8 cellular contexts compared by ENCODE assay signal in the genomic region with DNA sequence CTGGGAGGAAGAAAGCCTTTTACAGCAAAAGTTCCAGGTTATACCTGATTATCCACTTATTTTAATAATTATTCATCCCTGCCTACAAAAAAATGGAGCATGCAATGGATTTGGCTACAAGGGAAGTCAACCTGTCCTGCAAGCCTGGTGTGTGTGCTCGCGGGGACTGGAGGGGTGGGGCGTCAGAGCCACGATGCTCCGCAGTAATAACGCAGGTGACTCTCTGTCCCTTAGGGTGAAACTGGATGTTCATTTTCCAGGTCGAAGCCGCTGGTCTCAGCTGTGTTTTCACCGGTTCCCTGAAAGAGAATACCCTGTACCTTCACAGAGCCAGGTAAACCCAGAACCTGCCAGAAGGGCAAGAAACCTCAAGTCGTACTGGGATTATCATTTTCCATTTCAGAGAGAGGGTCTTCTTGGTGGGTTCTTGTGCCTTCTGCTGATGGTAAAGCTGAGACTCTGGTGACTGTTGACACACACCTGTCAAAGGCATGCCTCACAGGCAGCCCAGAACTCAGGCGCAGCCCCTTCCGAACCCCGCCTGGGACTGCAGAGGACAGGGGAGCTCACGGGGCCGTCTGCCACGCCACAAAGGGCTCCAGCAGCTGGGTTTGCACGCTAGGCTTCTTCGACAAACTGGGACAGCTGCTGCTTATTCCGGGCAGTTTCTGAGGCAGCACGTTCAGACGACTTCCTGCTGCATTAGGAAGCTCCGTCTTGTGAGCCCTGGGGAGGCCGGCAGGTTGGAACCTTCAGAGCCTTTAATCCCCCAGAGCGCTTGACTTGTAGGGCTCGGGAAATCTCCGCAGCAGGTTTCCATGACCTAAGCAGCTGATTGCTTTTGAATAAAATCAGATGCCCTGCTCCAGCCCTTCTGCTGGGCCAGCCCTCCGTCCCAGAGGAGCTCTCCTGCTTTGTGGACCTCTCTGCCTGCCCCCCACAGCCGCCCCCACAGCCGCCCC. TPM values are rescaled to one million over a fixed set of nuclear protein-coding genes. Genes with fewer than 3 reads are reported as not detected.
DNase-seq lines count a peak whose midpoint lies in the region; ATAC-seq, FAIRE-seq and TF ChIP-seq lines count a peak whose summit lies in the region.

No MANE protein-coding gene starts in this region.

- CTCF ChIA-PET in GM12878 (lab: Yijun Ruan, JAX) = no interaction called here
- CTCF ChIA-PET in naive thymus-derived CD4-positive, alpha-beta T cell (lab: Charles Lee) = no interaction called here

- intact Hi-C loops in GM12878 (cut with micrococcal nuclease; ENCODE audit: unreplicated experiment) = no loop called here
- intact Hi-C loops in naive thymus-derived CD4-positive, alpha-beta T cell (cut with micrococcal nuclease) = no loop called here
- intact Hi-C loops in left colon (cut with DNase I, micrococcal nuclease) = no loop called here

- TF ChIP-seq RAD21 in GM12878 (IDR thresholded peaks at IDR 0.05; ENCODE audit: insufficient read depth, low read depth, low read length) = no peak

- SMC1A ChIA-PET in GM12878 (lab: Charles Lee; ENCODE audit: uncharacterized antibody, unreplicated experiment) = no interaction called here

- H3K27ac ChIP-seq in GM12878 (ENCODE audit: control insufficient read depth, insufficient read depth) = no peak overlapping the region
- no peak overlapping the region for H3K27ac ChIP-seq in naive thymus-derived CD4-positive, alpha-beta T cell (ENCODE audit: low read depth, low read length)

- no peaks in the 10 kb centered on the region for H3K36me3 ChIP-seq in GM12878 (ENCODE audit: control insufficient read depth in 2 of 2, insufficient read depth in 2 of 2, low read length in 1 of 2)
- H3K36me3 ChIP-seq in naive thymus-derived CD4-positive, alpha-beta T cell (ENCODE audit: control insufficient read depth in 2 of 3, insufficient read depth in 3 of 3, low read length in 3 of 3) = no peaks in the 10 kb centered on the region

- H3K36me3 Mint-ChIP-seq in naive thymus-derived CD4-positive, alpha-beta T cell = peaks cover 0 to under 1% (median 0%) of the 10 kb centered on the region in 5 donors

- peak overlapping the region in 2 of 10 donors; percentile 29 to 36 for H3K4me3 Mint-ChIP-seq in naive thymus-derived CD4-positive, alpha-beta T cell

- RAD21 ChIA-PET in GM12878 (lab: Charles Lee; ENCODE audit: unreplicated experiment) = no interaction called here

- H3K4me3 ChIP-seq in AG10803 (ENCODE audit: low read length) = no peak overlapping the region; the same call in 1 of the 2 replicates
- H3K4me3 ChIP-seq in GM12878 = no peak overlapping the region
- no peak overlapping the region for H3K4me3 ChIP-seq in naive thymus-derived CD4-positive, alpha-beta T cell (ENCODE audit: low read length)

- POLR2A ChIA-PET in GM12878 (lab: Charles Lee) = no interaction called here
- POLR2A ChIA-PET in naive thymus-derived CD4-positive, alpha-beta T cell (lab: Charles Lee) = no interaction called here

- BruUV-seq in GM12878 (replicated peaks; lab: Mats Ljungman, UMichigan) = no TSS peak

- TF ChIP-seq POLR2A in GM12878 (IDR thresholded peaks at IDR 0.05; ENCODE audit: low read depth, low read length) = no peak

- peaks cover 10% of the 10 kb centered on the region for H3K4me1 ChIP-seq in GM12878 (ENCODE audit: control insufficient read depth, insufficient read depth, low read length)
- H3K4me1 ChIP-seq in naive thymus-derived CD4-positive, alpha-beta T cell (ENCODE audit: control insufficient read depth in 2 of 2, insufficient read depth in 2 of 2, low read length in 2 of 2) = no peaks in the 10 kb centered on the region

- FAIRE-seq in GM12878 (lab: Jason Lieb, UNC) (peak; percentile 52), frontal cortex (lab: Jason Lieb, UNC) (no peak)

- peak overlapping the region; percentile 24 for H3K4me2 ChIP-seq in GM12878 (ENCODE audit: control insufficient read depth, insufficient read depth)

- peak overlapping the region; percentile 1; the same call in 1 of the 2 replicates for H2AFZ ChIP-seq in GM12878 (ENCODE audit: control insufficient read depth, low read depth, low read length)

- no peaks in the 10 kb centered on the region for H4K20me1 ChIP-seq in GM12878 (ENCODE audit: control insufficient read depth, insufficient read depth)

- no peaks in the 10 kb centered on the region for H3K79me2 ChIP-seq in GM12878 (ENCODE audit: control insufficient read depth, insufficient read depth, low read length)

- H3K27me3 Mint-ChIP-seq in naive thymus-derived CD4-positive, alpha-beta T cell = peaks cover 0 to 9% (median 3%) of the 10 kb centered on the region in 5 donors

- TF ChIP-seq EP300 in GM12878 (IDR thresholded peaks at IDR 0.05; ENCODE audit: borderline replicate concordance in 1 of 2, control insufficient read depth in 1 of 2, low read depth in 2 of 2, low read length in 2 of 2) = no peak

- peak overlapping the region in 1 of 9 donors; percentile 20 for H3K27ac Mint-ChIP-seq in naive thymus-derived CD4-positive, alpha-beta T cell

- DNase-seq in AG10803 (ENCODE audit: low read depth) (peak; percentile 26), NAMALWA (ENCODE audit: low spot score) (peak; percentile 73), GM12878 (ENCODE audit: low read depth, low spot score) (no peak), frontal cortex (ENCODE audit: low spot score in 2 of 2) (no peak), left colon (no peak), HPDE6-E6E7 (ENCODE audit: extremely low spot score) (no peak)
- DNase-seq in naive thymus-derived CD4-positive, alpha-beta T cell = peak in 4 of 9 donors; percentile 10 to 22 (median 17)

- peaks cover 0 to 8% (median 4%) of the 10 kb centered on the region in 7 donors for H3K4me1 Mint-ChIP-seq in naive thymus-derived CD4-positive, alpha-beta T cell

- 41% methylated on average over 26 of the region's 29 CpGs for WGBS in GM12878 (ENCODE audit: insufficient coverage, insufficient replicate concordance, low lambda C conversion rate, missing lambda C conversion rate)

- H3K9me3 Mint-ChIP-seq in naive thymus-derived CD4-positive, alpha-beta T cell = peaks cover 0 to 12% (median 2%) of the 10 kb centered on the region in 11 donors

- no peak overlapping the region for H3K9ac ChIP-seq in GM12878 (ENCODE audit: control insufficient read depth, insufficient read depth, low read length)

- no peaks in the 10 kb centered on the region for H3K27me3 ChIP-seq in GM12878 (replicated peaks in 1 of 2; ENCODE audit: control insufficient read depth in 2 of 2, insufficient read depth in 2 of 2, low read length in 1 of 2)
- H3K27me3 ChIP-seq in naive thymus-derived CD4-positive, alpha-beta T cell (ENCODE audit: control insufficient read depth in 2 of 2, insufficient read depth in 2 of 2, low read length in 2 of 2) = no peaks in the 10 kb centered on the region

- ATAC-seq in GM18873 (IDR thresholded peaks at IDR 0.05; ENCODE audit: low FRiP score, unreplicated experiment) (peak; percentile 45), GM12878 (peak; percentile 58), left colon (no peak)
- ATAC-seq in naive thymus-derived CD4-positive, alpha-beta T cell = peak; percentile 59

- TF ChIP-seq CTCF in AG10803 (conservative IDR thresholded peaks at IDR 0.05; ENCODE audit: low read length) (no peak), GM12878 (IDR thresholded peaks at IDR 0.05 in 2 of 3, conservative IDR thresholded peaks at IDR 0.05 in 1 of 3; ENCODE audit: control insufficient read depth in 2 of 3, extremely low read depth in 1 of 3, insufficient read depth in 1 of 3, low read depth in 3 of 3, low read length in 3 of 3) (no peak)

- in situ Hi-C loops in GM12878 (cut with MboI) = no loop called here

- H3K9me3 ChIP-seq in GM12878 (replicated peaks; ENCODE audit: control insufficient read depth, insufficient read depth, low read length) = no peaks in the 10 kb centered on the region
- no peaks in the 10 kb centered on the region for H3K9me3 ChIP-seq in naive thymus-derived CD4-positive, alpha-beta T cell (ENCODE audit: control insufficient read depth in 2 of 3, low read length in 3 of 3)

TF ChIP-seq in GM12878, 131 proteins besides CTCF, POLR2A, EP300 and RAD21 (continues in another document):
- TF ChIP-seq ATF2 (IDR thresholded peaks at IDR 0.05; ENCODE audit: low read length) (no peak), TCF3 (IDR thresholded peaks at IDR 0.05; ENCODE audit: borderline replicate concordance, insufficient read depth, low read depth, low read length) (0 out of 2 replicates have a peak, but pooled peaks have one; percentile 37), TCF12 (IDR thresholded peaks at IDR 0.05; ENCODE audit: low read depth, low read length) (peak; percentile 61; the same call in 1 of the 2 replicates), MEF2A (IDR thresholded peaks at IDR 0.05; ENCODE audit: insufficient read depth, low read depth, low read length) (no peak)

RNA-seq across cellular contexts. Expression of gene KCNG2, which starts 58.7 kb away (rescaled TPM):
- total RNA-seq in GM12878 (2013; cell fraction: nucleolus; rRNA removed) = not detected in 2 replicates
- total RNA-seq in GM12878 (2014; rRNA removed) (0.23 TPM in 1 of 2 replicates, not detected in the other), GM12878 (2014; rRNA removed; fragmentation: Illumina TruSeq; extraction: Trizol) (not detected in 2 replicates), GM12878 (2021) (not detected in 2 replicates), frontal cortex (under 0.01 TPM), left colon (not detected)
- not detected for polyA plus RNA-seq in GM12878 (2011; ENCODE audit: low read depth)
- polyA plus RNA-seq in GM12878 (2011; rRNA removed) (not detected in 2 replicates), GM12878 (2014; fragmentation: Illumina TruSeq; extraction: Trizol) (not detected in 2 replicates), GM12878 (2014; fragmentation: Nextera tagmentation; extraction: Ambion mirVana) (not detected), GM12878 (2014; rRNA removed) (not detected in 2 replicates), GM12878 (2016; fragmentation: Nextera tagmentation; extraction: Ambion mirVana) (under 1 TPM in 1 of 2 experiments, not detected in 1; 0.20 TPM)
- polyA plus RNA-seq in GM12878 (2011; cell fraction: cytosol; rRNA removed) = not detected in 2 replicates
- polyA plus RNA-seq in GM12878 (2011; cell fraction: nucleus; rRNA removed) = not detected in 2 replicates
- 0.22 and 0.30 TPM in 2 replicates for polyA plus RNA-seq in GM12878 (2012)
- polyA minus RNA-seq in GM12878 (2011; rRNA and poly(A)+ RNA removed) = not detected in 2 replicates
- polyA minus RNA-seq in GM12878 (2011; cell fraction: cytosol; rRNA and poly(A)+ RNA removed) = not detected in 2 replicates
- not detected in 2 replicates for polyA minus RNA-seq in GM12878 (2011; cell fraction: nucleus; rRNA and poly(A)+ RNA removed)
- not detected for total RNA-seq in naive thymus-derived CD4-positive, alpha-beta T cell
- polyA plus RNA-seq in naive thymus-derived CD4-positive, alpha-beta T cell = not detected

Comparison
In these comparisons a context has a peak if more than half of its experiments do, and no peak if none do; other contexts are left out.
1. DNase-seq: peak in AG10803 (single experiment) and NAMALWA (single experiment); none in GM12878 (single experiment), frontal cortex (0 of 2), left colon (0 of 2) and HPDE6-E6E7 (single experiment).